Comparison of ENCODE assay signal across 8 cellular contexts in the genomic region with DNA sequence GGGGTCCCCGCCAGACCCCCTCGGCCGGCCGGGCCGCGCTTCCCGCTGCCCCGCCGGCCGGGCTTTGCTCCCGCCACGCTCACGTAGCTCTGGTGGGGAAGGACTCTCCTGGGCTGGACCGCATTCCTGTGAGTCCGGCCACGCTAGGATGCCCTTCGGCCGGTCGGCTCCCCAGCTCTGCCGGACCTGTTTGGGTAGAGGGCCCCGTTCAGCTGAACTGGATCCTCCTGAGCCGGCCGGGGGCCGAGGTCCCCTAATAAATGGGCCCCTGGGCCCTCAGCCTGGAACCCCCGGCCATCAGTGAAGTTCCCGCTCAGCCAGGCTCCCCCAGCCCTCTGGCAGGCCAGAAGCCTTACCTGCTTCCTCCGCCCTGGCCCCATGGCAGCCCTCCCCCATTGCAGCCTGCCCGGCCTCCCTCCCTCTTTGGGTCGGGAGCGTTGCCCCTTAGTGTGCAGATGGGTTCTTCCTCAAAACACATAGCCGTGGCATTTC. TPM values are rescaled to one million over a fixed set of nuclear protein-coding genes. Genes with fewer than 3 reads are reported as not detected.
DNase-seq lines count a peak whose midpoint lies in the region; ATAC-seq and TF ChIP-seq lines count a peak whose summit lies in the region.

No MANE protein-coding gene starts in this region.

- H2AFZ ChIP-seq in Loucy (ENCODE audit: low read length), result peak overlapping the region; percentile 90; the same call in 1 of the 2 replicates

- H3K9me2 ChIP-seq in Loucy (replicated peaks; ENCODE audit: low read depth, low read length), result no peaks in the 10 kb centered on the region

- peak overlapping the region; percentile 76 for H3K9ac ChIP-seq in Loucy (ENCODE audit: low read depth, low read length, poor library complexity, severe bottlenecking)

- peak overlapping the region; percentile 70 for H3K4me3 ChIP-seq in Caco-2 (ENCODE audit: low read depth, low read length)
- H3K4me3 ChIP-seq in Loucy (ENCODE audit: low read length, poor library complexity, severe bottlenecking), result peak overlapping the region; percentile 90
- peak overlapping the region; percentile 50 to 96 (median 88) for H3K4me3 ChIP-seq in heart right ventricle

- peaks cover 17% of the 10 kb centered on the region; the same call in 1 of the 2 replicates for H3F3A ChIP-seq in Loucy (ENCODE audit: low read depth)

- no peaks in the 10 kb centered on the region for H3K27me3 Mint-ChIP-seq in Caco-2 (ENCODE audit: insufficient read depth, unreplicated experiment)
- no peaks in the 10 kb centered on the region for H3K27me3 Mint-ChIP-seq in activated naive CD4-positive, alpha-beta T cell treated with anti-CD3 and anti-CD28 coated beads, Interleukin-2, amount 10 ng/mL, durations not matched to agents 7 days and 5 days

- H3K36me3 Mint-ChIP-seq in Caco-2 (ENCODE audit: insufficient read depth, unreplicated experiment), result peaks cover 38% of the 10 kb centered on the region
- peaks cover 19% of the 10 kb centered on the region for H3K36me3 Mint-ChIP-seq in activated naive CD4-positive, alpha-beta T cell treated with anti-CD3 and anti-CD28 coated beads, Interleukin-2, amount 10 ng/mL, durations not matched to agents 7 days and 5 days

- H3K4me2 ChIP-seq in Loucy (ENCODE audit: low read depth, low read length, poor library complexity, severe bottlenecking), result peak overlapping the region; percentile 90

- CTCF ChIA-PET in Caco-2 (lab: Charles Lee), result interaction anchor here (0.5 to 0.9 kb wide), 5 partner anchors 17 to 125 kb away, joined by 3 to 9 read pairs (median 4); partner anchors contain the start of gene CABP1
- CTCF ChIA-PET in activated naive CD4-positive, alpha-beta T cell treated with anti-CD3 and anti-CD28 coated beads, Interleukin-2, amount 10 ng/mL, durations not matched to agents 7 days and 5 days (lab: Charles Lee), result interaction anchor here (1.1 to 5.5 kb wide), 8 partner anchors 10 to 261 kb away, joined by 3 to 50 read pairs (median 4); partner anchors contain the start of gene POP5

- H3K27me3 ChIP-seq in Caco-2 (replicated peaks; ENCODE audit: control insufficient read depth, insufficient read depth, low read length) (no peaks in the 10 kb centered on the region), Loucy (ENCODE audit: insufficient read depth, low read length, poor library complexity, severe bottlenecking) (no peaks in the 10 kb centered on the region), heart right ventricle (no peaks in the 10 kb centered on the region)

- 0 to 1% methylated on average over 30 to 31 of the region's 31 CpGs for WGBS in heart right ventricle, 2 donors

- BruUV-seq in Caco-2 (replicated peaks; lab: Mats Ljungman, UMichigan), result no TSS peak

- H3K4me3 Mint-ChIP-seq in Caco-2 (ENCODE audit: unreplicated experiment), result peak overlapping the region; percentile 80
- H3K4me3 Mint-ChIP-seq in activated naive CD4-positive, alpha-beta T cell treated with anti-CD3 and anti-CD28 coated beads, Interleukin-2, amount 10 ng/mL, durations not matched to agents 7 days and 5 days, result peak overlapping the region; percentile 83

- no peaks in the 10 kb centered on the region for H4K20me1 ChIP-seq in Loucy (ENCODE audit: insufficient read depth, low read length, poor library complexity, severe bottlenecking)

- no peak for TF ChIP-seq CTCF in Caco-2 (IDR thresholded peaks at IDR 0.05; ENCODE audit: insufficient read depth in 1 of 2, low read depth in 1 of 2, low read length in 1 of 2, severe bottlenecking in 1 of 2, unreplicated experiment in 1 of 2)
- TF ChIP-seq CTCF in Loucy (conservative IDR thresholded peaks at IDR 0.05; ENCODE audit: low read length), result no peak
- TF ChIP-seq CTCF in heart right ventricle (IDR thresholded peaks at IDR 0.05), result no peak

- ATAC-seq in GM21515 (IDR thresholded peaks at IDR 0.05; ENCODE audit: unreplicated experiment) (peak; percentile 24), heart right ventricle (peak in 7 of 8 donors; percentile 15 to 59 (median 34))

- peak overlapping the region; percentile 45 for H3K27ac Mint-ChIP-seq in Caco-2 (ENCODE audit: unreplicated experiment)
- peak overlapping the region; percentile 75 for H3K27ac Mint-ChIP-seq in activated naive CD4-positive, alpha-beta T cell treated with anti-CD3 and anti-CD28 coated beads, Interleukin-2, amount 10 ng/mL, durations not matched to agents 7 days and 5 days

- H3K36me3 ChIP-seq in Caco-2 (ENCODE audit: control insufficient read depth, insufficient read depth, low read length) (no peaks in the 10 kb centered on the region; the same call in 1 of the 2 replicates), Loucy (ENCODE audit: insufficient read depth, low read length) (no peaks in the 10 kb centered on the region; the same call in 1 of the 2 replicates), heart right ventricle (peaks cover 0 to 30% (median 14%) of the 10 kb centered on the region in 9 donors)

- H3K79me2 ChIP-seq in Loucy (ENCODE audit: insufficient read depth, low read length), result peaks cover 29% of the 10 kb centered on the region

- DNase-seq in Caco-2 (peak in 1 of 2 experiments; percentile 55), heart right ventricle (peak in 1 of 2 donors; percentile 21), retina (peak; percentile 47), NCI-H2171 treated with DMSO at 0.1 percent for 48 hours (lab: John Stamatoyannopoulos, UW) (no peak), mucosa of gallbladder (ENCODE audit: low spot score) (no peak)
- DNase-seq in activated naive CD4-positive, alpha-beta T cell treated with anti-CD3 and anti-CD28 coated beads, Interleukin-2, amount 10 ng/mL, durations not matched to agents 7 days and 5 days, result peak; percentile 50

- peaks cover 9% of the 10 kb centered on the region for H3K4me1 ChIP-seq in Caco-2
- peaks cover 33% of the 10 kb centered on the region for H3K4me1 ChIP-seq in Loucy (ENCODE audit: insufficient read depth, low read length, poor library complexity, severe bottlenecking)
- H3K4me1 ChIP-seq in heart right ventricle, result peaks cover 9 to 43% (median 31%) of the 10 kb centered on the region in 9 donors

- H3K27ac ChIP-seq in heart right ventricle, result peak overlapping the region; percentile 75 to 96 (median 92)

- no peaks in the 10 kb centered on the region for H3K9me3 Mint-ChIP-seq in Caco-2 (ENCODE audit: unreplicated experiment)
- H3K9me3 Mint-ChIP-seq in activated naive CD4-positive, alpha-beta T cell treated with anti-CD3 and anti-CD28 coated beads, Interleukin-2, amount 10 ng/mL, durations not matched to agents 7 days and 5 days, result no peaks in the 10 kb centered on the region

- POLR2A ChIA-PET in Caco-2 (lab: Charles Lee), result interaction anchor here (0.5 to 0.8 kb wide), 7 partner anchors 15 to 529 kb away, joined by 3 to 19 read pairs (median 3); partner anchors contain the start of gene DYNLL1

- peaks cover 11% of the 10 kb centered on the region for H3K4me1 Mint-ChIP-seq in Caco-2 (ENCODE audit: low read depth, unreplicated experiment)
- H3K4me1 Mint-ChIP-seq in activated naive CD4-positive, alpha-beta T cell treated with anti-CD3 and anti-CD28 coated beads, Interleukin-2, amount 10 ng/mL, durations not matched to agents 7 days and 5 days, result peaks cover 42% of the 10 kb centered on the region

- intact Hi-C loops in Caco-2 (cut with micrococcal nuclease; ENCODE audit: unreplicated experiment) (no loop called here), heart right ventricle (cut with DNase I) (loop anchor here in 6 of 10 donors (2.0 to 10.0 kb wide), 9 partner anchors 24 to 264 kb away; partner anchors contain the start of genes POP5 (in 2 of the 6), DYNLL1 (in 1 of the 6), HNF1A (in 1 of the 6) and MLEC (in 1 of the 6))

- no peaks in the 10 kb centered on the region for H3K9me3 ChIP-seq in Caco-2
- H3K9me3 ChIP-seq in Loucy (ENCODE audit: insufficient read depth, low read depth, low read length), result no peaks in the 10 kb centered on the region
- no peaks in the 10 kb centered on the region for H3K9me3 ChIP-seq in heart right ventricle

RNA-seq across cellular contexts. Expression of gene UNC119B, which starts 0.6 kb away (rescaled TPM):
- total RNA-seq in Caco-2 (2022) (39.1 and 44.4 TPM in 2 replicates), heart right ventricle (10 to 100 TPM in 5 of 10 donors, 1 to 10 TPM in 5; 5.9 to 15.4 (median 9.6) TPM), mucosa of gallbladder (51.7 TPM)
- polyA plus RNA-seq in heart right ventricle, result 1 to 10 TPM; 5.0 to 9.5 TPM

RNA-seq across cellular contexts. Expression of gene ACADS, which starts 14.8 kb away (rescaled TPM):
- total RNA-seq in Caco-2 (2022), result 12.5 and 13.1 TPM in 2 replicates
- 100 to 1,000 TPM in 1 of 10 donors, 10 to 100 TPM in 9; 67.0 to 119 (median 77.9) TPM for total RNA-seq in heart right ventricle
- 10 to 100 TPM; 64.4 to 69.0 TPM for polyA plus RNA-seq in heart right ventricle
- 36.9 TPM for total RNA-seq in mucosa of gallbladder

RNA-seq across cellular contexts. Expression of gene MLEC, which starts 23.9 kb away (rescaled TPM):
- total RNA-seq in Caco-2 (2022), result 143 and 150 TPM in 2 replicates
- total RNA-seq in heart right ventricle, result 100 to 1,000 TPM in 8 of 10 donors, 10 to 100 TPM in 2; 95.1 to 179 (median 118) TPM
- polyA plus RNA-seq in heart right ventricle, result 10 to 100 TPM; 35.3 to 59.2 TPM
- total RNA-seq in mucosa of gallbladder, result 335 TPM

Comparison
In these comparisons a context has a peak if more than half of its experiments do, and no peak if none do; other contexts are left out.
1. DNase-seq: peak in activated naive CD4-positive, alpha-beta T cell treated with anti-CD3 and anti-CD28 coated beads, Interleukin-2, amount 10 ng/mL, durations not matched to agents 7 days and 5 days (single experiment) and retina (single experiment); none in NCI-H2171 treated with DMSO at 0.1 percent for 48 hours (single experiment) and mucosa of gallbladder (single experiment).
2. Peak in every context shown above with its lines, with median percentiles within 50 percentile points of each other: H3K4me3 ChIP-seq.